Comparison of ENCODE assay signal across 10 cellular contexts in the genomic region with DNA sequence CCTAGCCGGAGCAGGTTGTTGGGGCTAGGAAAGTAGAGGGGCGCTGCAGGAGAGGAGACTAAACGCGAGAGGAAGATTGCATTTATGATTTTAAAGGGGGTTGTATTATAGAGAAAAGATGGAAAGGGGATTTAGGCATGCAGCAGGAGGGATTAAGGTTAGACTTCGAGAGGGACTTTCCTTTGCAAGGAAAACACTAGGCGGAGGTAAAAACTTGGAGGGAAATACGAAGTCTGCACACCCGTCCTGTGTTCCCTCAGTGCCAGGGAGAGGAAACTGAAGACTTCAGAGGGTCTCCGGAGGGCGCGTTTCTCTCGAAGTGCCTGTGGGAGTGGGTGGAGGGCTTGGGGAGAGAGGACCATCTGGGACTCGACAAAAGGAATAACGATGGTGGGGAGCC. TPM values are rescaled to one million over a fixed set of nuclear protein-coding genes. Genes with fewer than 3 reads are reported as not detected.
DNase-seq lines count a peak whose midpoint lies in the region; ATAC-seq and TF ChIP-seq lines count a peak whose summit lies in the region.
"Had no signal": no experiment of that assay in that cellular context is flagged by ENCODE, and none has a peak within 500 bp of the region (broad histone marks: within the 10 kb centered on the region; RNA-seq: fewer than 3 reads in every experiment).

No MANE protein-coding gene starts in this region.

- no TSS peak for BruUV-seq in Calu3 (replicated peaks; lab: Mats Ljungman, UMichigan)

- peaks cover 17% of the 10 kb centered on the region for H3K4me1 ChIP-seq in rectal smooth muscle tissue (ENCODE audit: control insufficient read depth, insufficient read depth, low read length)

- TF ChIP-seq CTCF in Calu3 (IDR thresholded peaks at IDR 0.05; ENCODE audit: unreplicated experiment) (no peak), WERI-Rb-1 (IDR thresholded peaks at IDR 0.05; ENCODE audit: low read depth, low read length) (no peak)

- peaks cover 82% of the 10 kb centered on the region for H3K27me3 Mint-ChIP-seq in Calu3 (ENCODE audit: unreplicated experiment)

- no peaks in the 10 kb centered on the region for H3K36me3 ChIP-seq in WERI-Rb-1
- H3K36me3 ChIP-seq in rectal smooth muscle tissue (ENCODE audit: control insufficient read depth, insufficient read depth, low read length), result no peaks in the 10 kb centered on the region

- no peak overlapping the region for H3K27ac ChIP-seq in WERI-Rb-1
- H3K27ac ChIP-seq in rectal smooth muscle tissue (ENCODE audit: low read depth, low read length), result no peak overlapping the region

- H3K4me3 Mint-ChIP-seq in Calu3 (ENCODE audit: low read depth, unreplicated experiment), result peak overlapping the region; percentile 47

- H3K27me3 ChIP-seq in WERI-Rb-1 (ENCODE audit: insufficient read depth, low read depth, severe bottlenecking), result peaks cover 46% of the 10 kb centered on the region
- H3K27me3 ChIP-seq in rectal smooth muscle tissue (ENCODE audit: control insufficient read depth, insufficient read depth, low read length), result peaks cover 5% of the 10 kb centered on the region

- CTCF ChIA-PET in Calu3 (lab: Charles Lee), result interaction anchor here (0.6 to 1.0 kb wide), 3 partner anchors 9 to 11 kb away, joined by 3 to 5 read pairs (median 3); no protein-coding TSS in a partner anchor

- intact Hi-C loops in Calu3 (cut with micrococcal nuclease; ENCODE audit: unreplicated experiment), result no loop called here

- no peak overlapping the region for H3K27ac Mint-ChIP-seq in Calu3 (ENCODE audit: unreplicated experiment)

- H3K9ac ChIP-seq in rectal smooth muscle tissue (ENCODE audit: low read length), result no peak overlapping the region

- no peak for DNase-seq in Calu3
- DNase-seq in WERI-Rb-1, result no peak
- DNase-seq in SW 1271 (lab: John Stamatoyannopoulos, UW), result no peak
- DNase-seq in HPDE6-E6E7 (ENCODE audit: extremely low spot score), result no peak
- DNase-seq in NCI-H1092 treated with DMSO at 0.1 percent for 48 hours (lab: John Stamatoyannopoulos, UW), result no peak
- DNase-seq: kidney glomerular epithelial cell had no signal

- ATAC-seq in GM21447 (IDR thresholded peaks at IDR 0.05; ENCODE audit: unreplicated experiment), result no peak

- H3K36me3 Mint-ChIP-seq in Calu3 (ENCODE audit: insufficient read depth, unreplicated experiment), result no peaks in the 10 kb centered on the region

- no peaks in the 10 kb centered on the region for H3K9me3 ChIP-seq in WERI-Rb-1 (ENCODE audit: severe bottlenecking)

- H3K4me1 Mint-ChIP-seq in Calu3 (ENCODE audit: low read depth, unreplicated experiment), result peaks cover 9% of the 10 kb centered on the region

- H3K9me3 Mint-ChIP-seq in Calu3 (ENCODE audit: low read depth, unreplicated experiment), result no peaks in the 10 kb centered on the region

- H3K4me3 ChIP-seq in WERI-Rb-1 (ENCODE audit: low read depth, low read length) (peak overlapping the region; percentile 42), iPS-11a (ENCODE audit: low read depth, low read length) (peak overlapping the region; percentile 44), rectal smooth muscle tissue (ENCODE audit: low read length) (peak overlapping the region; percentile 47)

RNA-seq across cellular contexts. Expression of a gene that starts 0.4 kb away (rescaled TPM):
- total RNA-seq in Calu3 (2022), result 0.26 TPM in 1 of 2 replicates, not detected in the other
- total RNA-seq: bronchial epithelial cell had no signal

RNA-seq across cellular contexts. Expression of a gene that starts 39.5 kb away (rescaled TPM):
- total RNA-seq in Calu3 (2022), result not detected in 2 replicates
- total RNA-seq: bronchial epithelial cell had no signal

RNA-seq across cellular contexts. Expression of a gene that starts 45.8 kb away (rescaled TPM):
- not detected in 2 replicates for total RNA-seq in Calu3 (2022)
- total RNA-seq: bronchial epithelial cell had no signal

RNA-seq across cellular contexts. Expression of a gene that starts 59.3 kb away (rescaled TPM):
- total RNA-seq in Calu3 (2022), result not detected in 2 replicates
- total RNA-seq: bronchial epithelial cell had no signal
